In the genomic region with DNA sequence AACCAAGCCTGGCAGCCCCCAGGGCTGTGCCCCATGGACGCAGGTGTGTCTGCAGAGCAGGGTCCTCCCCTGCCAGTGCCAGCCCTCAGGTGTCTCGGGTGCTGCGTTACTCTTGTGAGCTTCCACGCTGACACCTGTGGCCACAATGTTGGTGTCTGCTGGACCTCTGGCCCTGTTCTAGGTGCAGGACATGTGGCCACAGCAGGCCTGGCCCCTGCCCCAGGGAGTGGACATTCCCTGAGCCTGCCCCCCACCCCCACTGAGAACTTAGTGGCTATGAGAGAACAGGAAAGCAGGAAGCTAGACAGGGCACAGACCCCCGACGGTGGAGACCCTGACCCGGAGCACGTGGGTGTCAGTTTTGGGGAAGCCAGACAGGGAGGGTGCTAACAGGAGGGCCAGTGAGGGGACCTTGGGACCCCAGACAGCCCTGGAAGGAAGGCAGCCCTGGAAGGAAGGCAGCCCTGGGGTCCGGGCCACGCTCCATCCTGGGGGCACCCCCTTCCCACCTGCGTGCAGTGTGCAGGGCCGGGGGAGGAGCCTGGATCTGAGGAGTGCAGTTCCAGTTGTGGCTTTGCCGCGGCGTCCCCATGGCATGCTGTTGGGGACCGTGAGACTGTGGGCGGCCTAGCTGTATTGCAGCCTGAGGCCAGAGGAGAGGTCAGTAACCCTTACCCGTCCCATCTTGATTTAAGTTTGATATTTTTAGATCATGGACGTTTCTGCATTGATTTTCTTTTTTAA, we compare ENCODE assay signal across 11 cellular contexts. TPM values are rescaled to one million over a fixed set of nuclear protein-coding genes. Genes with fewer than 3 reads are reported as not detected.
DNase-seq lines count a peak whose midpoint lies in the region; ATAC-seq and TF ChIP-seq lines count a peak whose summit lies in the region.
"Had no signal": no experiment of that assay in that cellular context is flagged by ENCODE, and none has a peak within 500 bp of the region (broad histone marks: within the 10 kb centered on the region; RNA-seq: fewer than 3 reads in every experiment).

No MANE protein-coding gene starts in this region.

- H3K4me3 ChIP-seq in ACC112 (ENCODE audit: low read depth, low read length) = no peak overlapping the region
- H3K4me3 ChIP-seq in sigmoid colon = no peak overlapping the region

- peaks cover 2% of the 10 kb centered on the region; the same call in 1 of the 2 replicates for H3K36me3 ChIP-seq in ACC112 (ENCODE audit: insufficient read depth, low read length)
- H3K36me3 ChIP-seq in sigmoid colon = peaks cover 8 to 61% (median 38%) of the 10 kb centered on the region in 4 donors

- TF ChIP-seq CTCF in foreskin keratinocyte (conservative IDR thresholded peaks at IDR 0.05) = no peak
- TF ChIP-seq CTCF in sigmoid colon (IDR thresholded peaks at IDR 0.05) = no peak

- ATAC-seq in T-helper 17 cell (peak; percentile 18), foreskin keratinocyte (no peak), HG03196 (IDR thresholded peaks at IDR 0.05; ENCODE audit: unreplicated experiment) (no peak), GM19463 (IDR thresholded peaks at IDR 0.05; ENCODE audit: unreplicated experiment) (no peak), GM21825 (IDR thresholded peaks at IDR 0.05; ENCODE audit: unreplicated experiment) (no peak)

- H3K9me3 ChIP-seq in T-helper 17 cell (ENCODE audit: control insufficient read depth, low read length, poor library complexity, severe bottlenecking) (no peaks in the 10 kb centered on the region), sigmoid colon (no peaks in the 10 kb centered on the region)

- H3K4me3 Mint-ChIP-seq in T-helper 17 cell = no peak overlapping the region
- H3K4me3 Mint-ChIP-seq: B cell had no signal

- H3K27ac ChIP-seq in ACC112 (ENCODE audit: low read depth, low read length) (peak overlapping the region; percentile 63), foreskin keratinocyte (peak overlapping the region; percentile 69), sigmoid colon (peak overlapping the region; percentile 74 to 92 (median 86))
- H3K27ac ChIP-seq: KMS-11 had no signal

- H2AFZ ChIP-seq in ACC112 (ENCODE audit: low read length, unreplicated experiment) = no peak overlapping the region

- H3K36me3 Mint-ChIP-seq in T-helper 17 cell (ENCODE audit: low read depth) = no peaks in the 10 kb centered on the region

- no peak overlapping the region for H3K27ac Mint-ChIP-seq in T-helper 17 cell
- H3K27ac Mint-ChIP-seq: B cell had no signal

- 53 to 77% methylated on average over 19 of the region's 19 CpGs for WGBS in sigmoid colon, 2 donors

- peaks cover 29% of the 10 kb centered on the region for H3K79me2 ChIP-seq in ACC112 (ENCODE audit: control insufficient read depth, insufficient read depth, low read length, unreplicated experiment)

- H3K27me3 Mint-ChIP-seq in T-helper 17 cell = no peaks in the 10 kb centered on the region
- H3K27me3 Mint-ChIP-seq: B cell had no signal

- no peak for TF ChIP-seq POLR2A in sigmoid colon (IDR thresholded peaks at IDR 0.05)

- no peak for DNase-seq in T-helper 17 cell
- no peak for DNase-seq in foreskin keratinocyte
- no peak for DNase-seq in sigmoid colon
- DNase-seq in SIG-M5 (lab: John Stamatoyannopoulos, UW) = no peak
- DNase-seq: activated CD4-positive, alpha-beta T cell treated with anti-CD3 and anti-CD28 coated beads for 4 hours had no signal

- H3K27me3 ChIP-seq in ACC112 (ENCODE audit: insufficient read depth, low read length) (no peaks in the 10 kb centered on the region), foreskin keratinocyte (no peaks in the 10 kb centered on the region), sigmoid colon (no peaks in the 10 kb centered on the region)

- TF ChIP-seq EP300 in sigmoid colon (IDR thresholded peaks at IDR 0.05) = no peak

- intact Hi-C loops in sigmoid colon (cut with DNase I) = no loop called here

- H3K4me1 Mint-ChIP-seq in T-helper 17 cell = peaks cover 1% of the 10 kb centered on the region
- H3K4me1 Mint-ChIP-seq: B cell had no signal

- H3K4me1 ChIP-seq in ACC112 (ENCODE audit: control insufficient read depth, insufficient read depth, low read length, unreplicated experiment) (peaks cover 47% of the 10 kb centered on the region), foreskin keratinocyte (peaks cover 19% of the 10 kb centered on the region), sigmoid colon (peaks cover 0 to 100% (median 96%) of the 10 kb centered on the region in 4 donors)

RNA-seq across cellular contexts. Expression of gene PPARA, which starts 43.9 kb away (rescaled TPM):
- total RNA-seq in T-helper 17 cell (10 to 100 TPM; 11.7 to 12.3 TPM), foreskin keratinocyte (9.1 and 10.0 TPM in 2 replicates), sigmoid colon (10 to 100 TPM; 16.6 to 21.4 (median 20.6) TPM)
- polyA plus RNA-seq in foreskin keratinocyte (2.1 and 3.2 TPM in 2 replicates), sigmoid colon (10 to 100 TPM in 2 of 3 donors, 1 to 10 TPM in 1; 7.8 to 22.7 (median 12.0) TPM)
